Comparison of ENCODE assay signal across 6 cellular contexts in the genomic region with DNA sequence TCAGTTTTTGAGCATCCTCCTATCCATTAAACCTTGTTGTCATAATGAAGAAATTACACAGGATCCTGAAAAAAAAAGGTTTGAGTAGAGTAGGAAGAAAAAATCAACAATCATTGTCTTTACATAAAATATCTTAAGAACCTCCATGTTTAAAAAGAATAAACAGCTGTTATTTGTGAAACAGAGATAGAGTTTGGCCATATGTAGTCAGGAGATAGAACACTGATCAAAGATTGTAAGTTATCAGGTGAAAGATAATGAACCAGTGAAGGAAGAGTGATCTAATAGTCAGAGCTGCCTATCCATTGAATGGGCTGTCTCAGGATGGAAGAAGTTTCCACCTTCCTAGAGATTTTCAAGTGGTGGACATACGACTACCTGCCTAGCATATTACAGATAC.
"Had no signal": no experiment of that assay in that cellular context is flagged by ENCODE, and none has a peak within 500 bp of the region (broad histone marks: within the 10 kb centered on the region; RNA-seq: fewer than 3 reads in every experiment).

No MANE protein-coding gene starts in this region.

- DNase-seq: IMR-90, KBM-7, KG1 had no signal

- H3K27ac ChIP-seq: HL-60, KMS-11 had no signal

- FAIRE-seq: HTR-8/SVneo had no signal

- H3K4me2 ChIP-seq: KMS-11 had no signal

- H3K9ac ChIP-seq: KMS-11 had no signal
